In the genomic region with DNA sequence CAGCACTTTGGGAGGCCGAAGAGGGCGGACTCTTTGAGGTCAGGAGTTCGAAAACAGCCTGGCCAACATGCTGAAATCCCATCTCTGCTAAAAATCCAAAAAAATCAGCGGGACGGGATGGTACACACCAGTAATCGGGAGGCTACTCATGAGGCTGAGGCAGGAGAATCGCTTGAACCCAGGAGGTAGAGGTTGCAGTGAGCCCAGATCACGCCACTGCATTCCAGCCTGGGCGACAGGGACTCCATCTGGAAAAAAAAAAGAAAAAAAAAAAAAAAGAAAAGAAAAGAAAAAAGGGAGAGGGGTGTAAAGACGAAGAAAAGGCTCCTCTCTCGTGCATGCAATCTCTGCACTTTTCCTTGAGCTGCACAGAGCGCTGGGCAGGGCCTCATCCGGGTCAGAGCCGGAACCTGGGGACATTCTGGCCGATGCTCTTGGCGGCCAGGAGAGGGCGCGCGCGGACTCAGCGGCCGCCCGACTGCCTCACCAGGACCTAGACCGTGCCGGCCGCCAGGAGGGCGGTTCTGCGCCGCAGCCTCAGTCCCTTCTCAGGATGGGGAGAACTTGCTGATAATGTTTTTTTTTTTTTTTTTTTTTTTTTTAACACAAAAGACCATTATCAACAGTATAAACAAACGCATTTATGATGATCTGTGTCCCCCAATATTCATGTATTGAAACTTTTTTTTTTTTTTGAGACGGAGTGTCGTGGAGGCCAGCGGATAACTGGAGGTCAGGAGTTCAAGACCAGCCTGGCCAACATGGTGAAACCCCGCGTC, we compare ENCODE assay signal across 8 cellular contexts.
DNase-seq lines count a peak whose midpoint lies in the region; ATAC-seq and TF ChIP-seq lines count a peak whose summit lies in the region.

No MANE protein-coding gene starts in this region.

- peak; percentile 22 for DNase-seq in NCI-H774 (lab: John Stamatoyannopoulos, UW)
- DNase-seq in activated CD4-positive, alpha-beta T cell treated with anti-CD3 and anti-CD28 coated beads, Interleukin-2, amount 50 U/mL, for 24 hours (ENCODE audit: low read depth in 1 of 2, low spot score in 1 of 2), result peak; percentile 33 to 58
- peak; percentile 82 for DNase-seq in ecto neural progenitor cell (ENCODE audit: low spot score)
- peak; percentile 77 for DNase-seq in medulla oblongata (ENCODE audit: extremely low spot score)
- peak; percentile 24 to 31 for DNase-seq in stimulated activated CD8-positive, alpha-beta memory T cell treated with anti-CD3 and anti-CD28 coated beads, Interleukin-15, amount 100 ng/mL, for 4 hours (ENCODE audit: low read depth in 2 of 2)
- DNase-seq in NCI-H128 (lab: John Stamatoyannopoulos, UW; ENCODE audit: unreplicated experiment), result no peak

- peak; percentile 57 for ATAC-seq in HG03342 (IDR thresholded peaks at IDR 0.05; ENCODE audit: unreplicated experiment)

- peak; percentile 90 for TF ChIP-seq CTCF in GM12873 (IDR thresholded peaks at IDR 0.05; ENCODE audit: insufficient read depth, low read depth, low read length, missing control alignments)
